ENCODE assay signal across 9 cellular contexts in genomic region chr6:148367418-148368024, GRCh38. TPM values are rescaled to one million over a fixed set of nuclear protein-coding genes. Genes with fewer than 3 reads are reported as not detected.
A peak's percentile ranks its signal among the peaks of the same experiment; 100 is the strongest.
DNase-seq lines count a peak whose midpoint lies in the region; ATAC-seq and TF ChIP-seq lines count a peak whose summit lies in the region.
"Had no signal": no experiment of that assay in that cellular context is flagged by ENCODE, and none has a peak within 500 bp of the region (broad histone marks: within the 10 kb centered on the region; RNA-seq: fewer than 3 reads in every experiment).

No MANE protein-coding gene starts in this region.

- H3K36me3 ChIP-seq in uterus: no peaks in the 10 kb centered on the region

- no peak for ATAC-seq in HG03025 (IDR thresholded peaks at IDR 0.05; ENCODE audit: low FRiP score, unreplicated experiment)

- CTCF ChIA-PET in activated naive CD4-positive, alpha-beta T cell treated with anti-CD3 and anti-CD28 coated beads, Interleukin-2, amount 10 ng/mL, durations not matched to agents 7 days and 5 days (lab: Charles Lee): no interaction called here

- H3K4me1 Mint-ChIP-seq in activated naive CD4-positive, alpha-beta T cell treated with anti-CD3 and anti-CD28 coated beads, Interleukin-2, amount 10 ng/mL, durations not matched to agents 7 days and 5 days: peaks cover 44% of the 10 kb centered on the region
- no peaks in the 10 kb centered on the region for H3K4me1 Mint-ChIP-seq in progenitor cell of endocrine pancreas (ENCODE audit: low read depth)

- H3K36me3 Mint-ChIP-seq in activated naive CD4-positive, alpha-beta T cell treated with anti-CD3 and anti-CD28 coated beads, Interleukin-2, amount 10 ng/mL, durations not matched to agents 7 days and 5 days: peaks cover 5% of the 10 kb centered on the region
- H3K36me3 Mint-ChIP-seq in progenitor cell of endocrine pancreas (ENCODE audit: insufficient read depth): no peaks in the 10 kb centered on the region

- H3K27me3 ChIP-seq in uterus: no peaks in the 10 kb centered on the region

- H3K9me3 ChIP-seq in uterus: no peaks in the 10 kb centered on the region

- H3K9me3 Mint-ChIP-seq in activated naive CD4-positive, alpha-beta T cell treated with anti-CD3 and anti-CD28 coated beads, Interleukin-2, amount 10 ng/mL, durations not matched to agents 7 days and 5 days: peaks cover 2% of the 10 kb centered on the region
- no peaks in the 10 kb centered on the region for H3K9me3 Mint-ChIP-seq in progenitor cell of endocrine pancreas (ENCODE audit: low read depth)

- peaks cover 31% of the 10 kb centered on the region for H3K27me3 Mint-ChIP-seq in activated naive CD4-positive, alpha-beta T cell treated with anti-CD3 and anti-CD28 coated beads, Interleukin-2, amount 10 ng/mL, durations not matched to agents 7 days and 5 days
- H3K27me3 Mint-ChIP-seq in progenitor cell of endocrine pancreas: no peaks in the 10 kb centered on the region

- DNase-seq in activated naive CD4-positive, alpha-beta T cell treated with anti-CD3 and anti-CD28 coated beads, Interleukin-2, amount 10 ng/mL, durations not matched to agents 7 days and 5 days: peak; percentile 48
- no peak for DNase-seq in activated naive CD4-positive, alpha-beta T cell (lab: John Stamatoyannopoulos, UW)
- DNase-seq in amniotic epithelial cell (ENCODE audit: low read depth): peak; percentile 76
- peak; percentile 89 for DNase-seq in iris pigment epithelial cell (ENCODE audit: low read depth)
- peak; percentile 21 to 70 for DNase-seq in uterus
- DNase-seq in midbrain (lab: John Stamatoyannopoulos, UW): no peak
- DNase-seq in progenitor cell of endocrine pancreas (ENCODE audit: low spot score, unreplicated experiment): no peak

- H3K4me1 ChIP-seq in uterus: no peaks in the 10 kb centered on the region

- TF ChIP-seq CTCF in uterus (IDR thresholded peaks at IDR 0.05): no peak
- TF ChIP-seq CTCF in progenitor cell of endocrine pancreas (IDR thresholded peaks at IDR 0.05; ENCODE audit: unreplicated experiment): no peak

- intact Hi-C loops in uterus (cut with DNase I; ENCODE audit: low total_unique reads): no loop called here

- H3K27ac Mint-ChIP-seq in activated naive CD4-positive, alpha-beta T cell treated with anti-CD3 and anti-CD28 coated beads, Interleukin-2, amount 10 ng/mL, durations not matched to agents 7 days and 5 days: peak overlapping the region; percentile 80
- no peak overlapping the region for H3K27ac Mint-ChIP-seq in progenitor cell of endocrine pancreas

- H3K27ac ChIP-seq in uterus: peak overlapping the region; percentile 51 to 78
- H3K27ac ChIP-seq: C4-2B had no signal

- TF ChIP-seq POLR2A in uterus (IDR thresholded peaks at IDR 0.05): no peak

- H3K4me3 ChIP-seq in uterus: no peak overlapping the region

- peak overlapping the region; percentile 15 for H3K4me3 Mint-ChIP-seq in activated naive CD4-positive, alpha-beta T cell treated with anti-CD3 and anti-CD28 coated beads, Interleukin-2, amount 10 ng/mL, durations not matched to agents 7 days and 5 days
- no peak overlapping the region for H3K4me3 Mint-ChIP-seq in progenitor cell of endocrine pancreas (ENCODE audit: low read depth)

RNA-seq across cellular contexts. Expression of gene SASH1, which starts 24.9 kb away (rescaled TPM):
- total RNA-seq in uterus (10 to 100 TPM; 31.2 to 79.9 (median 54.3) TPM), progenitor cell of endocrine pancreas (41.6 and 41.7 TPM in 2 replicates)

Comparison
In these comparisons a context has a peak if more than half of its experiments do, and no peak if none do; other contexts are left out.
1. DNase-seq: peak in activated naive CD4-positive, alpha-beta T cell treated with anti-CD3 and anti-CD28 coated beads, Interleukin-2, amount 10 ng/mL, durations not matched to agents 7 days and 5 days (single experiment), amniotic epithelial cell (single experiment), iris pigment epithelial cell (single experiment) and uterus (2 of 2); none in activated naive CD4-positive, alpha-beta T cell (0 of 4), midbrain (single experiment) and progenitor cell of endocrine pancreas (single experiment).